Comparison of ENCODE assay signal across 24 cellular contexts in the genomic region with DNA sequence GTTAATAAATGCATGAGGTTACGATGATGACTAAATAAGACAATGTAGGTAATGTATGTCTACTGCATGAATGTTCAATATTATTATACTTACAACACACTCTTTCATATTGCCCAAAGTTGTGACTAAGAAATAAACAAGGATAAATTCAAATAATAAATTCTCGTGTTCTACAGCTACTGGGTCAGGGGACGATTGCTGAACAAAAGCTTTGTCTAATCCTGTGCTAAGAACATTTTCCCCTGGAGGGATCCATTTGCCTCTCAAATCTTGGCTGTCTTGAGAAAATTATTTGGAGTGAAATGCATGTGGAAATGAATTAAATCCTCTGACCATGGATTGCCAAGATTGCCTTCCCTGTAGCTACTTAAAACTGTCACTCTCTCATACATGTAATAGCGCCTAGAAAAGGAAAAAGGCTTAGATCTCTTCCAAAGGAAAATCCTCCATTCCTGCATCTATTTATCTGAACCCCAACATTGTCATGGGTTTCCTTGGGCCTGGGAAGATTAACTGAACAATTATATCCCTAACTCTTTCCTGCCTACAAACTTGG.
"Had no signal": no experiment of that assay in that cellular context is flagged by ENCODE, and none has a peak within 500 bp of the region (broad histone marks: within the 10 kb centered on the region; RNA-seq: fewer than 3 reads in every experiment).

No MANE protein-coding gene starts in this region.

- H3K27me3 ChIP-seq: dorsolateral prefrontal cortex, esophagus squamous epithelium, gastroesophageal sphincter, heart left ventricle, left lung had no signal

- H3K36me3 Mint-ChIP-seq: mesothelial cell of epicardium had no signal

- H3K4me3 Mint-ChIP-seq: mesothelial cell of epicardium had no signal

- H3K4me3 ChIP-seq: coronary artery, dorsolateral prefrontal cortex, esophagus squamous epithelium, gastroesophageal sphincter, heart left ventricle, left lung, lower lobe of right lung had no signal

- H3K36me3 ChIP-seq: esophagus squamous epithelium, gastroesophageal sphincter, heart left ventricle, left lung, lower lobe of right lung had no signal

- H3K27ac Mint-ChIP-seq: mesothelial cell of epicardium had no signal

- ATAC-seq: esophagus mucosa, gastroesophageal sphincter, heart left ventricle, left lung, left ventricle myocardium superior, lower lobe of right lung had no signal

- DNase-seq: dermis blood vessel endothelial cell; dorsolateral prefrontal cortex; effector CD4-positive, alpha-beta T cell; effector memory CD4-positive, alpha-beta T cell; erythroblast; esophagus squamous epithelium; foreskin fibroblast; heart left ventricle; hippocampal formation; kidney; kidney glomerular epithelial cell; left lung; left ventricle myocardium superior; lower lobe of right lung; mesenchymal stem cell had no signal

- H3K27ac ChIP-seq: coronary artery, dorsolateral prefrontal cortex, epithelial cell of prostate, esophagus squamous epithelium, gastroesophageal sphincter, heart left ventricle, left lung, lower lobe of right lung had no signal

- H3K9me3 Mint-ChIP-seq: mesothelial cell of epicardium had no signal

- H3K9me3 ChIP-seq: esophagus squamous epithelium, gastroesophageal sphincter, heart left ventricle, left lung, lower lobe of right lung had no signal

- H3K4me1 ChIP-seq: esophagus squamous epithelium, gastroesophageal sphincter, heart left ventricle, left lung, lower lobe of right lung had no signal

- FAIRE-seq: colon, endothelial cell of umbilical vein, frontal cortex, islet of Langerhans had no signal
